24 cellular contexts compared by ENCODE assay signal in genomic region chr5:3281346-3281745, GRCh38.
"Had no signal": no experiment of that assay in that cellular context is flagged by ENCODE, and none has a peak within 500 bp of the region (broad histone marks: within the 10 kb centered on the region; RNA-seq: fewer than 3 reads in every experiment).

No MANE protein-coding gene starts in this region.

- H3K4me3 ChIP-seq: colonic mucosa, esophagus squamous epithelium, gastrocnemius medialis, hepatocyte, left lung, lower lobe of right lung, mucosa of descending colon had no signal

- H3K4me1 ChIP-seq: colonic mucosa, esophagus squamous epithelium, gastrocnemius medialis, left lung, lower lobe of right lung had no signal

- H3K27ac ChIP-seq: colonic mucosa, epithelial cell of prostate, esophagus squamous epithelium, gastrocnemius medialis, hepatocyte, left lung, lower lobe of right lung had no signal

- H3K4me2 ChIP-seq: hepatocyte had no signal

- H3K36me3 ChIP-seq: colonic mucosa, esophagus squamous epithelium, gastrocnemius medialis, left lung, lower lobe of right lung had no signal

- FAIRE-seq: endometrium, keratinocyte had no signal

- H3K27me3 ChIP-seq: colonic mucosa, esophagus squamous epithelium, gastrocnemius medialis, hepatocyte, left lung had no signal

- H3K9me3 ChIP-seq: colonic mucosa, esophagus squamous epithelium, gastrocnemius medialis, lower lobe of right lung had no signal

- H3K79me2 ChIP-seq: hepatocyte had no signal

- H2AFZ ChIP-seq: hepatocyte had no signal

- DNase-seq: colonic mucosa; cortex of kidney; effector CD8-positive, alpha-beta T cell; effector memory CD8-positive, alpha-beta T cell; endodermal cell; erythroblast; esophagus squamous epithelium; foreskin fibroblast; foreskin melanocyte; gastrocnemius medialis; glutamatergic neuron; hypothalamus; immature natural killer cell; left cardiac atrium; left lung; left ventricle myocardium superior; lower lobe of right lung; mesenchymal stem cell; mucosa of descending colon; naive B cell had no signal
